In the genomic region with DNA sequence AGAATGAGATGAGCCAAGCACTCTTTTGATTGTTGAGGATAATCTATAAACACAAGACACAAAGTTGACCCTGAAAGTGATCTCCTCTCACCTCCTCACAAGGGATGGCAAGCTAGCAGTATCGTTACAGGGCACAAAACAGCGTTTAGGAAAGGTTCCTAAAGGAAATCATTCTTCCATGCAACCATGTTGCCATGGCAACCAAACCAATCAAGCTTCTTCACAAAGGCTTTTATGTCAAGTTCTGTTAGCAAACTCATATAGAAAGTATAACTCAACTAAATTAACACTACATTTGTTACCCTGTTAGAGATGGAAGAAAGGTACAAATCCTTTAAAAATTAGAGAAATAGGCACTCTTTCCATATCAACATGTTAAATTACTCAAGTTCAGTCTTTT, we compare ENCODE assay signal across 15 cellular contexts.
DNase-seq lines count a peak whose midpoint lies in the region; FAIRE-seq and TF ChIP-seq lines count a peak whose summit lies in the region.
"Had no signal": no experiment of that assay in that cellular context is flagged by ENCODE, and none has a peak within 500 bp of the region (broad histone marks: within the 10 kb centered on the region; RNA-seq: fewer than 3 reads in every experiment).

No MANE protein-coding gene starts in this region.

- no peak overlapping the region for H3K4me3 ChIP-seq in PC-9
- no peak overlapping the region for H3K4me3 ChIP-seq in kidney (ENCODE audit: low read length in 2 of 2)
- H3K4me3 ChIP-seq: adrenal gland, colonic mucosa, sigmoid colon, uterus had no signal

- TF ChIP-seq CTCF in glutamatergic neuron (IDR thresholded peaks at IDR 0.05; ENCODE audit: partially characterized antibody, unreplicated experiment) (no peak), PC-9 (conservative IDR thresholded peaks at IDR 0.05) (no peak), kidney (IDR thresholded peaks at IDR 0.05; ENCODE audit: borderline replicate concordance, extremely low read depth, insufficient read depth) (no peak)

- H3K36me3 Mint-ChIP-seq in activated CD4-positive, alpha-beta T cell treated with anti-CD3 and anti-CD28 coated beads, Interleukin-2, amount 10 ng/mL, durations not matched to agents 24 days and 14 days (ENCODE audit: low read depth), result no peaks in the 10 kb centered on the region
- no peaks in the 10 kb centered on the region for H3K36me3 Mint-ChIP-seq in glutamatergic neuron (ENCODE audit: unreplicated experiment)
- H3K36me3 Mint-ChIP-seq: naive thymus-derived CD4-positive, alpha-beta T cell; stimulated activated naive B cell treated with anti-CD40 and anti-IgM and Interleukin-4, amounts not matched to agents 10 μg/mL and 1 μg/mL and 100 μg/mL, for 72 hours had no signal

- H3K9me3 ChIP-seq in PC-9 (ENCODE audit: insufficient read depth, low read depth) (no peaks in the 10 kb centered on the region), kidney (ENCODE audit: control insufficient read depth in 1 of 2, low read length in 2 of 2) (no peaks in the 10 kb centered on the region)
- H3K9me3 ChIP-seq: adrenal gland, colonic mucosa, sigmoid colon, uterus had no signal

- POLR2A ChIA-PET in PC-9 (lab: Charles Lee; ENCODE audit: unreplicated experiment), result no interaction called here

- CTCF ChIA-PET in PC-9 (lab: Charles Lee), result no interaction called here

- no peak for FAIRE-seq in kidney (lab: Jason Lieb, UNC)

- no peaks in the 10 kb centered on the region for H3K27me3 Mint-ChIP-seq in activated CD4-positive, alpha-beta T cell treated with anti-CD3 and anti-CD28 coated beads, Interleukin-2, amount 10 ng/mL, durations not matched to agents 24 days and 14 days
- H3K27me3 Mint-ChIP-seq in glutamatergic neuron (ENCODE audit: unreplicated experiment), result no peaks in the 10 kb centered on the region
- H3K27me3 Mint-ChIP-seq: stimulated activated naive B cell treated with anti-CD40 and anti-IgM and Interleukin-4, amounts not matched to agents 10 μg/mL and 1 μg/mL and 100 μg/mL, for 72 hours had no signal

- no peak overlapping the region for H2AFZ ChIP-seq in PC-9

- H3K9me2 ChIP-seq in PC-9 (ENCODE audit: insufficient read depth), result no peaks in the 10 kb centered on the region

- BruUV-seq in PC-9 (replicated peaks; lab: Mats Ljungman, UMichigan), result no TSS peak

- no peaks in the 10 kb centered on the region for H3K36me3 ChIP-seq in PC-9 (ENCODE audit: low read depth)
- H3K36me3 ChIP-seq in kidney (ENCODE audit: control insufficient read depth in 1 of 2, insufficient read depth in 2 of 2, low read length in 2 of 2), result no peaks in the 10 kb centered on the region
- H3K36me3 ChIP-seq: adrenal gland, colonic mucosa, sigmoid colon, uterus had no signal

- H3F3A ChIP-seq in PC-9 (ENCODE audit: insufficient read depth, low read depth), result no peaks in the 10 kb centered on the region

- H3K9ac ChIP-seq in kidney (ENCODE audit: low read length in 2 of 2), result no peak overlapping the region

- H3K4me1 ChIP-seq in PC-9 (replicated peaks; ENCODE audit: insufficient read depth), result no peaks in the 10 kb centered on the region
- H3K4me1 ChIP-seq in kidney (ENCODE audit: control insufficient read depth in 1 of 2, insufficient read depth in 1 of 2, low read depth in 1 of 2, low read length in 2 of 2), result peaks cover 2 to 3% of the 10 kb centered on the region in 2 donors
- H3K4me1 ChIP-seq: adrenal gland, colonic mucosa, sigmoid colon, uterus had no signal

- no peaks in the 10 kb centered on the region for H4K20me1 ChIP-seq in PC-9 (ENCODE audit: insufficient read depth)

- DNase-seq in activated CD4-positive, alpha-beta T cell treated with anti-CD3 and anti-CD28 coated beads, Interleukin-2, amount 10 ng/mL, durations not matched to agents 24 days and 14 days, result peak; percentile 43
- DNase-seq in activated CD4-positive, alpha-beta T cell treated with anti-CD3 and anti-CD28 coated beads for 4 hours, result no peak
- DNase-seq in NCI-H345 (lab: John Stamatoyannopoulos, UW) (peak; percentile 44), glutamatergic neuron (no peak), PC-9 (no peak), NCI-H1048 (lab: John Stamatoyannopoulos, UW) (no peak), GF-D8 (lab: John Stamatoyannopoulos, UW) (no peak), kidney (no peak)
- DNase-seq: adrenal gland; colonic mucosa; naive thymus-derived CD4-positive, alpha-beta T cell; sigmoid colon; stimulated activated CD4-positive, alpha-beta T cell treated with anti-CD3 and anti-CD28 coated beads, Interleukin-4, amount 100 ng/mL, for 4 hours; stimulated activated naive B cell treated with anti-CD40 and anti-IgM and Interleukin-4, amounts not matched to agents 10 μg/mL and 1 μg/mL and 100 μg/mL, for 72 hours; uterus had no signal

- H3K9me3 Mint-ChIP-seq in activated CD4-positive, alpha-beta T cell treated with anti-CD3 and anti-CD28 coated beads, Interleukin-2, amount 10 ng/mL, durations not matched to agents 24 days and 14 days, result no peaks in the 10 kb centered on the region
- peaks cover 2% of the 10 kb centered on the region for H3K9me3 Mint-ChIP-seq in glutamatergic neuron (ENCODE audit: unreplicated experiment)
- H3K9me3 Mint-ChIP-seq: stimulated activated naive B cell treated with anti-CD40 and anti-IgM and Interleukin-4, amounts not matched to agents 10 μg/mL and 1 μg/mL and 100 μg/mL, for 72 hours had no signal

- H3K27ac ChIP-seq in PC-9 (no peak overlapping the region), kidney (ENCODE audit: low read depth in 2 of 2, low read length in 2 of 2) (peak overlapping the region in 1 of 2 donors; percentile 17)
- H3K27ac ChIP-seq: adrenal gland, colonic mucosa, sigmoid colon, uterus had no signal

- H3K27ac Mint-ChIP-seq in activated CD4-positive, alpha-beta T cell treated with anti-CD3 and anti-CD28 coated beads, Interleukin-2, amount 10 ng/mL, durations not matched to agents 24 days and 14 days, result no peak overlapping the region
- peak overlapping the region; percentile 69 for H3K27ac Mint-ChIP-seq in glutamatergic neuron (ENCODE audit: unreplicated experiment)
- H3K27ac Mint-ChIP-seq: naive thymus-derived CD4-positive, alpha-beta T cell; stimulated activated naive B cell treated with anti-CD40 and anti-IgM and Interleukin-4, amounts not matched to agents 10 μg/mL and 1 μg/mL and 100 μg/mL, for 72 hours had no signal

- intact Hi-C loops in activated CD4-positive, alpha-beta T cell treated with anti-CD3 and anti-CD28 coated beads, Interleukin-2, amount 10 ng/mL, durations not matched to agents 24 days and 14 days (cut with micrococcal nuclease), result no loop called here
- intact Hi-C loops in PC-9 (cut with micrococcal nuclease; ENCODE audit: unreplicated experiment), result no loop called here
- intact Hi-C loops in kidney (cut with DNase I), result no loop called here

- H3K79me2 ChIP-seq in PC-9 (ENCODE audit: low read depth), result no peaks in the 10 kb centered on the region

- no peak overlapping the region for H3K4me2 ChIP-seq in PC-9

- H3K4me3 Mint-ChIP-seq in activated CD4-positive, alpha-beta T cell treated with anti-CD3 and anti-CD28 coated beads, Interleukin-2, amount 10 ng/mL, durations not matched to agents 24 days and 14 days, result no peak overlapping the region
- H3K4me3 Mint-ChIP-seq in glutamatergic neuron (ENCODE audit: unreplicated experiment), result no peak overlapping the region
- H3K4me3 Mint-ChIP-seq: naive thymus-derived CD4-positive, alpha-beta T cell; stimulated activated naive B cell treated with anti-CD40 and anti-IgM and Interleukin-4, amounts not matched to agents 10 μg/mL and 1 μg/mL and 100 μg/mL, for 72 hours had no signal

- no peaks in the 10 kb centered on the region for H3K4me1 Mint-ChIP-seq in activated CD4-positive, alpha-beta T cell treated with anti-CD3 and anti-CD28 coated beads, Interleukin-2, amount 10 ng/mL, durations not matched to agents 24 days and 14 days
- H3K4me1 Mint-ChIP-seq in glutamatergic neuron (ENCODE audit: low read depth, unreplicated experiment), result peaks cover 25% of the 10 kb centered on the region
- H3K4me1 Mint-ChIP-seq: stimulated activated naive B cell treated with anti-CD40 and anti-IgM and Interleukin-4, amounts not matched to agents 10 μg/mL and 1 μg/mL and 100 μg/mL, for 72 hours had no signal

- no peaks in the 10 kb centered on the region for H3K27me3 ChIP-seq in PC-9 (ENCODE audit: insufficient read depth, low read depth)
- H3K27me3 ChIP-seq: adrenal gland, colonic mucosa, sigmoid colon, uterus had no signal

Comparison
In these comparisons a context has a peak if more than half of its experiments do, and no peak if none do; other contexts are left out.
1. DNase-seq: peak in activated CD4-positive, alpha-beta T cell treated with anti-CD3 and anti-CD28 coated beads, Interleukin-2, amount 10 ng/mL, durations not matched to agents 24 days and 14 days (single experiment) and NCI-H345 (single experiment); none in activated CD4-positive, alpha-beta T cell treated with anti-CD3 and anti-CD28 coated beads for 4 hours (0 of 2), glutamatergic neuron (single experiment), PC-9 (0 of 2), NCI-H1048 (single experiment), GF-D8 (single experiment) and kidney (single experiment).